8 cellular contexts compared by ENCODE assay signal in the genomic region with DNA sequence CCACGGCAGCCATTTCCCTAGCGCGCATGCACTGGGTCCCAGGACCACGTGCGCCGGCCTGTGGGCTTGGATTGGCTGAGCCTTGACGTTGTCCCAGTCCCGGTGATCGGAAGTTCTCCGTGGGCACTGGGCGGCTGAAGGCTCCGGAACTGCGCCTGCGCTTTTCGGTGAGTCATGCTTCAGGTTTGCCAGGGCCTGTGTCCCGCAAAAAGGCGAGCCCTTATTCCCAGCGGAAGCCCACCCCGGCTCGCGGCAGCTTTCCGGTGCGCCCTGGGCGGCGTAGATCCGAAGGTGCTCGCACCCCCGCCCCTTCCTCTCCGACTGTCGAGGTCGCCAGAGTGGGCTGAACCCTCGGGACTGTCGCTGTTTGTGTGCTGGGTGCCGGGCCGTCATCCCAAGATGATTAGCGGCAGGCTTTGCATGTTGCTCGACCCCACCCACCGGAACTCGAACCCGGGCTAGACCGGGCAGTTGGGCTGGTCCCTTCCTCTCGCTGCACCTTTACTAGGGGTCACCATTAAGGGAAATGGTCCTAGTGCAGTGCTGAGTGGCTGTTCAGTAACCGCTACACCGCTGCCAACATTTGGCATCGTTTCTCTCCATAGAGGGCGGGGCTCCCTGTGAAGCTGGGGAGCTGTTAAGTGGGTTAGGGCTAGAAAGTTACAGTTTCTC. TPM values are rescaled to one million over a fixed set of nuclear protein-coding genes. Genes with fewer than 3 reads are reported as not detected.
DNase-seq lines count a peak whose midpoint lies in the region; ATAC-seq and TF ChIP-seq lines count a peak whose summit lies in the region.

A gene with protein sequence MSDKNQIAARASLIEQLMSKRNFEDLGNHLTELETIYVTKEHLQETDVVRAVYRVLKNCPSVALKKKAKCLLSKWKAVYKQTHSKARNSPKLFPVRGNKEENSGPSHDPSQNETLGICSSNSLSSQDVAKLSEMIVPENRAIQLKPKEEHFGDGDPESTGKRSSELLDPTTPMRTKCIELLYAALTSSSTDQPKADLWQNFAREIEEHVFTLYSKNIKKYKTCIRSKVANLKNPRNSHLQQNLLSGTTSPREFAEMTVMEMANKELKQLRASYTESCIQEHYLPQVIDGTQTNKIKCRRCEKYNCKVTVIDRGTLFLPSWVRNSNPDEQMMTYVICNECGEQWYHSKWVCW (plus strand): TSS at position 120 of the 672 bp plus-strand sequence. CDS start 9,368 bp downstream, outside the sequence.

- ATAC-seq in gastroesophageal sphincter: peak; percentile 100

- H3K4me2 ChIP-seq in neuronal stem cell (ENCODE audit: insufficient read depth, low read length, poor library complexity, severe bottlenecking): peak within 1 kb of the TSS; percentile 57

- H3K4me1 ChIP-seq in gastroesophageal sphincter (peaks cover 0 to 14% (median 0%) of the 10 kb centered on the region in 3 donors), neuronal stem cell (ENCODE audit: control insufficient read depth in 2 of 2, insufficient read depth in 1 of 2, low read depth in 1 of 2, low read length in 2 of 2) (peaks cover 0 to 2% of the 10 kb centered on the region in 2 donors), subcutaneous abdominal adipose tissue (ENCODE audit: control insufficient read depth in 5 of 5, insufficient read depth in 5 of 5, low read length in 5 of 5) (peaks cover 12 to 24% (median 17%) of the 10 kb centered on the region in 5 donors)

- H3K4me3 ChIP-seq in HFF-Myc (replicated peaks; ENCODE audit: low read depth, low read length) (peak within 1 kb of the TSS; percentile 53), gastroesophageal sphincter (peak within 1 kb of the TSS; percentile 54 to 66), neuronal stem cell (ENCODE audit: low read length in 2 of 2) (peak within 1 kb of the TSS; percentile 55 to 89), subcutaneous abdominal adipose tissue (ENCODE audit: low read depth in 1 of 5, low read length in 5 of 5) (peak within 1 kb of the TSS; percentile 70 to 87 (median 82))

- TF ChIP-seq CTCF in HFF-Myc (IDR thresholded peaks at IDR 0.05; ENCODE audit: low read depth, low read length, missing control alignments): no peak
- no peak for TF ChIP-seq CTCF in gastroesophageal sphincter (IDR thresholded peaks at IDR 0.05)

- H3K27me3 ChIP-seq in gastroesophageal sphincter (no peaks in the 10 kb centered on the region), neuronal stem cell (ENCODE audit: control insufficient read depth in 3 of 3, insufficient read depth in 3 of 3, low read depth in 1 of 3, low read length in 3 of 3) (no peaks in the 10 kb centered on the region), subcutaneous abdominal adipose tissue (ENCODE audit: control insufficient read depth in 5 of 5, insufficient read depth in 4 of 5, low read length in 5 of 5) (peaks cover 0 to 6% (median 4%) of the 10 kb centered on the region in 5 donors)

- no peak within 1 kb of the TSS for H2BK120ac ChIP-seq in neuronal stem cell (ENCODE audit: low read depth, low read length)

- no peak for TF ChIP-seq EP300 in gastroesophageal sphincter (IDR thresholded peaks at IDR 0.05)

- H3K79me1 ChIP-seq in neuronal stem cell (ENCODE audit: low read depth, low read length): no peaks in the 10 kb centered on the region

- H3K9me3 ChIP-seq in gastroesophageal sphincter: no peaks in the 10 kb centered on the region
- no peaks in the 10 kb centered on the region for H3K9me3 ChIP-seq in neuronal stem cell (replicated peaks in 1 of 2; ENCODE audit: control insufficient read depth in 2 of 2, insufficient read depth in 1 of 2, low read depth in 1 of 2, low read length in 2 of 2)
- H3K9me3 ChIP-seq in subcutaneous abdominal adipose tissue (ENCODE audit: control insufficient read depth in 5 of 5, low read length in 5 of 5): peaks cover 0 to 2% (median 0%) of the 10 kb centered on the region in 5 donors

- H3K18ac ChIP-seq in neuronal stem cell (ENCODE audit: low read length): peak within 1 kb of the TSS; percentile 64

- H3K9ac ChIP-seq in neuronal stem cell (ENCODE audit: low read depth, low read length, poor library complexity) (peak within 1 kb of the TSS; percentile 60), subcutaneous abdominal adipose tissue (ENCODE audit: low read length in 5 of 5) (peak within 1 kb of the TSS; percentile 71 to 94 (median 80))

- H2AFZ ChIP-seq in neuronal stem cell (ENCODE audit: low read length): peak within 1 kb of the TSS; percentile 87

- no peak within 1 kb of the TSS for H2BK12ac ChIP-seq in neuronal stem cell (ENCODE audit: low read length)

- 9% methylated on average over 6 of the region's 46 CpGs; no CpG with 5 or more reads in 1 of the 2 donors for WGBS in gastroesophageal sphincter (ENCODE audit: low coverage in 1 of 2), 2 donors
- WGBS in neuronal stem cell (ENCODE audit: extremely low coverage in 2 of 2, insufficient read length in 2 of 2, insufficient replicate concordance in 1 of 2), 2 donors: no CpG with 5 or more reads among the region's 46 CpGs

- no peak within 1 kb of the TSS for H4K8ac ChIP-seq in neuronal stem cell (ENCODE audit: low read depth, low read length)

- H3K36me3 ChIP-seq in gastroesophageal sphincter (no peaks in the 10 kb centered on the region), neuronal stem cell (replicated peaks in 1 of 2; ENCODE audit: control insufficient read depth in 2 of 2, insufficient read depth in 2 of 2, low read length in 2 of 2) (no peaks in the 10 kb centered on the region), subcutaneous abdominal adipose tissue (ENCODE audit: control insufficient read depth in 5 of 5, insufficient read depth in 5 of 5, low read length in 5 of 5) (peaks cover 0 to 4% (median 0%) of the 10 kb centered on the region in 5 donors)

- TF ChIP-seq POLR2A in gastroesophageal sphincter (IDR thresholded peaks at IDR 0.05): peak; percentile 67 to 77

- peak within 1 kb of the TSS; percentile 75 for H2BK5ac ChIP-seq in neuronal stem cell (ENCODE audit: low read length)

- no peak within 1 kb of the TSS for H3K23ac ChIP-seq in neuronal stem cell (ENCODE audit: low read depth, low read length, poor library complexity)

- DNase-seq in GM04504 (ENCODE audit: low read depth): peak; percentile 98
- peak; percentile 89 for DNase-seq in HFF-Myc (ENCODE audit: extremely low read depth, low read depth)
- peak; percentile 94 for DNase-seq in MV-4-11 (lab: John Stamatoyannopoulos, UW)
- DNase-seq in SK-N-DZ (ENCODE audit: low spot score): peak; percentile 95
- peak; percentile 92 for DNase-seq in activated naive CD4-positive, alpha-beta T cell treated with anti-CD3 and anti-CD28 coated beads, Interleukin-2, amount 50 U/mL, for 16 hours
- DNase-seq in neuronal stem cell (ENCODE audit: low spot score): peak; percentile 82

- H3K27ac ChIP-seq in gastroesophageal sphincter (peak within 1 kb of the TSS; percentile 81 to 94 (median 91)), neuronal stem cell (replicated peaks; ENCODE audit: low read length) (peak within 1 kb of the TSS; percentile 86), subcutaneous abdominal adipose tissue (ENCODE audit: low read depth, low read length) (peak within 1 kb of the TSS; percentile 96)

- H2BK15ac ChIP-seq in neuronal stem cell (ENCODE audit: low read length): no peak within 1 kb of the TSS

- no peak within 1 kb of the TSS for H2AK5ac ChIP-seq in neuronal stem cell (ENCODE audit: low read depth, low read length)

- no peak within 1 kb of the TSS for H4K91ac ChIP-seq in neuronal stem cell (ENCODE audit: low read depth, low read length, poor library complexity)

- H3K14ac ChIP-seq in neuronal stem cell (ENCODE audit: low read length): no peak within 1 kb of the TSS

- H3K4ac ChIP-seq in neuronal stem cell (ENCODE audit: low read length): no peak within 1 kb of the TSS

RNA-seq across cellular contexts. Expression of the gene that starts here (rescaled TPM):
- 2.2 and 2.5 TPM in 2 replicates for polyA plus RNA-seq in SK-N-DZ (2014; cell fraction: cytosol; rRNA removed)
- polyA plus RNA-seq in SK-N-DZ (2014; cell fraction: nucleus; rRNA removed): 1.0 and 5.1 TPM in 2 replicates
- 1 to 10 TPM; 2.7 to 5.3 (median 4.0) TPM for total RNA-seq in gastroesophageal sphincter
- polyA plus RNA-seq in neuronal stem cell (2013, experiment 1 of 2): 1.9 TPM
- polyA plus RNA-seq in neuronal stem cell (2013, experiment 2 of 2): 1.9 TPM

Comparison
In these comparisons a context has a peak if more than half of its experiments do, and no peak if none do; other contexts are left out.
1. Peak in every context shown above with its lines: DNase-seq, ATAC-seq, H3K4me3 ChIP-seq and H3K27ac ChIP-seq.